Comparison of ENCODE assay signal across 1 cellular context in the genomic region with DNA sequence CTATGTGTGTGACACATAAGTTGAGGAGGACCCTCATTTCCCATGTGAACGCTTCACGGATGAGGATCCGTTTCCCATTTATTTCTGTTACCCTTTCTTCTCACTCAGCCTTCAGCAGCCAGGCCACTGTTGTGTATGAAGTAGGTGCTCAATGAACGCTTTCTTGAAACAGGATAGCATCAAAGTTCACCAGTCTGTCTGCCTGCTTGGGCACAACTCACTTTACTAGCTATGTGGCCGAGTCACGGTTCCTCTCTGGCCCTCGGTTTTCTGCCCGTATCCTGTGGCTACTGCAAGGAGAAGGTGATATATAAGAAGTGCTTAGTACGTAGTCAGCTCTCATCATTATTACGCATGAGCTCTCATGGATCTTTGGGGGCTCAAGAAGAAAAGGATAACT.
TF ChIP-seq lines count a peak whose summit lies in the region.

No MANE protein-coding gene starts in this region.

TF ChIP-seq in HCT116, 20 proteins besides CTCF, POLR2A, EP300 and RAD21:
- TF ChIP-seq SIN3A (IDR thresholded peaks at IDR 0.05; ENCODE audit: low read depth) (no peak), ELF1 (IDR thresholded peaks at IDR 0.05; ENCODE audit: borderline replicate concordance, low read depth) (no peak), POLR2AphosphoS5 (IDR thresholded peaks at IDR 0.05; ENCODE audit: low read depth, low read length) (no peak), SP1 (IDR thresholded peaks at IDR 0.05; ENCODE audit: low read depth) (no peak), EZH2phosphoT487 (IDR thresholded peaks at IDR 0.05; ENCODE audit: borderline replicate concordance) (no peak), EZH2 (IDR thresholded peaks at IDR 0.05) (no peak), CBX3 (IDR thresholded peaks at IDR 0.05; ENCODE audit: low read depth) (no peak), SRF (IDR thresholded peaks at IDR 0.05; ENCODE audit: low read depth) (no peak), TCF7L2 (IDR thresholded peaks at IDR 0.05; ENCODE audit: borderline replicate concordance, extremely low read depth, insufficient read depth, insufficient read length) (no peak)
- TF ChIP-seq, protein P1, sequence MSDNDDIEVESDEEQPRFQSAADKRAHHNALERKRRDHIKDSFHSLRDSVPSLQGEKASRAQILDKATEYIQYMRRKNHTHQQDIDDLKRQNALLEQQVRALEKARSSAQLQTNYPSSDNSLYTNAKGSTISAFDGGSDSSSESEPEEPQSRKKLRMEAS (IDR thresholded peaks at IDR 0.05), result no peak
- TF ChIP-seq, protein P2, sequence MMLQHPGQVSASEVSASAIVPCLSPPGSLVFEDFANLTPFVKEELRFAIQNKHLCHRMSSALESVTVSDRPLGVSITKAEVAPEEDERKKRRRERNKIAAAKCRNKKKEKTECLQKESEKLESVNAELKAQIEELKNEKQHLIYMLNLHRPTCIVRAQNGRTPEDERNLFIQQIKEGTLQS (IDR thresholded peaks at IDR 0.05), result no peak
